Comparison of ENCODE assay signal across 18 cellular contexts in genomic region chr2:174589334-174589733, GRCh38. TPM values are rescaled to one million over a fixed set of nuclear protein-coding genes. Genes with fewer than 3 reads are reported as not detected.
DNase-seq lines count a peak whose midpoint lies in the region; ATAC-seq and TF ChIP-seq lines count a peak whose summit lies in the region.
"Had no signal": no experiment of that assay in that cellular context is flagged by ENCODE, and none has a peak within 500 bp of the region (broad histone marks: within the 10 kb centered on the region; RNA-seq: fewer than 3 reads in every experiment).

No MANE protein-coding gene starts in this region.

- intact Hi-C loops in colonic mucosa (cut with DNase I) = no loop called here

- H3K9me3 ChIP-seq in Loucy (ENCODE audit: insufficient read depth, low read depth, low read length) (no peaks in the 10 kb centered on the region), colonic mucosa (no peaks in the 10 kb centered on the region)
- H3K9me3 ChIP-seq: esophagus muscularis mucosa, heart right ventricle, MG63 had no signal

- ATAC-seq in stimulated activated memory B cell treated with anti-CD40 and anti-IgM and Interleukin-4, amounts not matched to agents 10 μg/mL and 1 μg/mL and 100 μg/mL, for 72 hours = no peak
- no peak for ATAC-seq in HG03571 (IDR thresholded peaks at IDR 0.05; ENCODE audit: unreplicated experiment)

- no peaks in the 10 kb centered on the region for H3K9me2 ChIP-seq in Loucy (replicated peaks; ENCODE audit: low read depth, low read length)

- H3K4me2 ChIP-seq in Loucy (ENCODE audit: low read depth, low read length, poor library complexity, severe bottlenecking) = peak overlapping the region; percentile 71

- H3K4me1 Mint-ChIP-seq in activated T-cell treated with anti-CD3 and anti-CD28 coated beads, Interleukin-2, amount 50 U/mL, for 24 hours (ENCODE audit: low read depth) = peaks cover 86% of the 10 kb centered on the region
- peaks cover 89% of the 10 kb centered on the region for H3K4me1 Mint-ChIP-seq in stimulated activated memory B cell treated with anti-CD40 and anti-IgM and Interleukin-4, amounts not matched to agents 10 μg/mL and 1 μg/mL and 100 μg/mL, for 72 hours

- peaks cover 20% of the 10 kb centered on the region for H3K36me3 ChIP-seq in Loucy (ENCODE audit: insufficient read depth, low read length)
- H3K36me3 ChIP-seq in colonic mucosa = no peaks in the 10 kb centered on the region

- H3K27me3 Mint-ChIP-seq in activated T-cell treated with anti-CD3 and anti-CD28 coated beads, Interleukin-2, amount 50 U/mL, for 24 hours = no peaks in the 10 kb centered on the region
- no peaks in the 10 kb centered on the region for H3K27me3 Mint-ChIP-seq in stimulated activated memory B cell treated with anti-CD40 and anti-IgM and Interleukin-4, amounts not matched to agents 10 μg/mL and 1 μg/mL and 100 μg/mL, for 72 hours

- H3K27ac ChIP-seq in colonic mucosa (peak overlapping the region; percentile 15), caudate nucleus (ENCODE audit: low read depth, low read length) (no peak overlapping the region)
- H3K27ac ChIP-seq: esophagus muscularis mucosa, SK-N-MC had no signal

- no peaks in the 10 kb centered on the region for H3K9me3 Mint-ChIP-seq in activated T-cell treated with anti-CD3 and anti-CD28 coated beads, Interleukin-2, amount 50 U/mL, for 24 hours
- no peaks in the 10 kb centered on the region for H3K9me3 Mint-ChIP-seq in stimulated activated memory B cell treated with anti-CD40 and anti-IgM and Interleukin-4, amounts not matched to agents 10 μg/mL and 1 μg/mL and 100 μg/mL, for 72 hours

- no peaks in the 10 kb centered on the region for H3K27me3 ChIP-seq in Loucy (ENCODE audit: insufficient read depth, low read length, poor library complexity, severe bottlenecking)
- H3K27me3 ChIP-seq in colonic mucosa = no peaks in the 10 kb centered on the region
- H3K27me3 ChIP-seq: esophagus muscularis mucosa, heart right ventricle, MG63 had no signal

- no peak overlapping the region for H2AFZ ChIP-seq in Loucy (ENCODE audit: low read length)

- H3K79me2 ChIP-seq in Loucy (ENCODE audit: insufficient read depth, low read length) = peaks cover 93% of the 10 kb centered on the region

- no peak for DNase-seq in activated T-cell treated with anti-CD3 and anti-CD28 coated beads, Interleukin-2, amount 50 U/mL, for 24 hours
- no peak for DNase-seq in activated T-cell treated with anti-CD3 and anti-CD28 coated beads, Interleukin-2, amount 50 U/mL, for 1 hour
- DNase-seq in colonic mucosa = no peak
- no peak for DNase-seq in nucleus accumbens (lab: John Stamatoyannopoulos, UW)
- DNase-seq in caudate nucleus (lab: John Stamatoyannopoulos, UW) = no peak
- DNase-seq: activated CD8-positive, alpha-beta memory T cell treated with anti-CD3 and anti-CD28 coated beads, Interleukin-2, amount 50 U/mL, for 48 hours; Calu3; heart right ventricle; MG63; NCI-H2029 treated with DMSO at 0.1 percent for 48 hours; NCI-H524 treated with DMSO at 0.1 percent for 48 hours; substantia nigra had no signal

- H3F3A ChIP-seq in Loucy (ENCODE audit: low read depth) = peaks cover 9% of the 10 kb centered on the region

- H3K4me1 ChIP-seq in Loucy (ENCODE audit: insufficient read depth, low read length, poor library complexity, severe bottlenecking) (peaks cover 68% of the 10 kb centered on the region), colonic mucosa (no peaks in the 10 kb centered on the region)

- peak overlapping the region; percentile 54 for H3K4me3 Mint-ChIP-seq in activated T-cell treated with anti-CD3 and anti-CD28 coated beads, Interleukin-2, amount 50 U/mL, for 24 hours
- H3K4me3 Mint-ChIP-seq in stimulated activated memory B cell treated with anti-CD40 and anti-IgM and Interleukin-4, amounts not matched to agents 10 μg/mL and 1 μg/mL and 100 μg/mL, for 72 hours = no peak overlapping the region

- TF ChIP-seq CTCF in Loucy (conservative IDR thresholded peaks at IDR 0.05; ENCODE audit: low read length) = no peak
- no peak for TF ChIP-seq CTCF in colonic mucosa (IDR thresholded peaks at IDR 0.05)

- peaks cover 47% of the 10 kb centered on the region for H4K20me1 ChIP-seq in Loucy (ENCODE audit: insufficient read depth, low read length, poor library complexity, severe bottlenecking)

- peak overlapping the region; percentile 93 for H3K27ac Mint-ChIP-seq in activated T-cell treated with anti-CD3 and anti-CD28 coated beads, Interleukin-2, amount 50 U/mL, for 24 hours
- H3K27ac Mint-ChIP-seq in stimulated activated memory B cell treated with anti-CD40 and anti-IgM and Interleukin-4, amounts not matched to agents 10 μg/mL and 1 μg/mL and 100 μg/mL, for 72 hours = peak overlapping the region; percentile 77

- H3K36me3 Mint-ChIP-seq in activated T-cell treated with anti-CD3 and anti-CD28 coated beads, Interleukin-2, amount 50 U/mL, for 24 hours (ENCODE audit: low read depth) = peaks cover 72% of the 10 kb centered on the region
- H3K36me3 Mint-ChIP-seq in stimulated activated memory B cell treated with anti-CD40 and anti-IgM and Interleukin-4, amounts not matched to agents 10 μg/mL and 1 μg/mL and 100 μg/mL, for 72 hours = peaks cover 61% of the 10 kb centered on the region

- H3K9ac ChIP-seq in Loucy (ENCODE audit: low read depth, low read length, poor library complexity, severe bottlenecking) = peak overlapping the region; percentile 50
- H3K9ac ChIP-seq in colonic mucosa (ENCODE audit: low read depth in 2 of 2, low read length in 2 of 2) = no peak overlapping the region

- H3K4me3 ChIP-seq in Loucy (ENCODE audit: low read length, poor library complexity, severe bottlenecking) (peak overlapping the region; percentile 15), colonic mucosa (no peak overlapping the region)
- H3K4me3 ChIP-seq: esophagus muscularis mucosa, heart right ventricle, MG63, SK-N-MC had no signal

RNA-seq across cellular contexts. Expression of gene WIPF1, which starts 8.3 kb away (rescaled TPM):
- 10 to 100 TPM in 1 of 2 donors, 1 to 10 TPM in 1; 6.7 to 21.4 TPM for total RNA-seq in colonic mucosa
- total RNA-seq: HT-29 had no signal
